Comparison of ENCODE assay signal across 19 cellular contexts in genomic region chr11:100328626-100329340, GRCh38.
DNase-seq lines count a peak whose midpoint lies in the region; ATAC-seq and TF ChIP-seq lines count a peak whose summit lies in the region.
"Had no signal": no experiment of that assay in that cellular context is flagged by ENCODE, and none has a peak within 500 bp of the region (broad histone marks: within the 10 kb centered on the region; RNA-seq: fewer than 3 reads in every experiment).

No MANE protein-coding gene starts in this region.

- ATAC-seq in RWPE2 (ENCODE audit: low read depth) (peak; percentile 97), sciatic nerve (no peak), GM21619 (IDR thresholded peaks at IDR 0.05; ENCODE audit: unreplicated experiment) (no peak)
- no peak for ATAC-seq in CD4-positive, alpha-beta T cell (ENCODE audit: poor library complexity)
- ATAC-seq: SK-N-SH treated with all-trans-retinoic acid at 6 μM for 48 hours; stimulated activated naive CD8-positive, alpha-beta T cell treated with anti-CD3 and anti-CD28 coated beads, Interleukin-15, amount 100 ng/mL, for 72 hours had no signal

- no peaks in the 10 kb centered on the region for H3K36me3 ChIP-seq in RWPE2 (ENCODE audit: low read depth)
- H3K36me3 ChIP-seq: neutrophil had no signal

- POLR2A ChIA-PET in CD4-positive, alpha-beta T cell (lab: Charles Lee): no interaction called here

- no peaks in the 10 kb centered on the region for H3K4me1 Mint-ChIP-seq in CD4-positive, alpha-beta T cell (ENCODE audit: low read depth)
- H3K4me1 Mint-ChIP-seq: activated naive CD8-positive, alpha-beta T cell treated with anti-CD3 and anti-CD28 coated beads for 36 hours; B cell; memory B cell; stimulated activated naive CD8-positive, alpha-beta T cell treated with anti-CD3 and anti-CD28 coated beads, Interleukin-15, amount 100 ng/mL, for 72 hours had no signal

- peaks cover 24% of the 10 kb centered on the region for H3K9me3 Mint-ChIP-seq in CD4-positive, alpha-beta T cell

- DNase-seq in DMS153 treated with DMSO at 0.1 percent for 48 hours (lab: John Stamatoyannopoulos, UW; ENCODE audit: unreplicated experiment) (peak; percentile 50), HT-29 (ENCODE audit: low spot score) (peak; percentile 12), RWPE2 (ENCODE audit: low spot score) (peak; percentile 83), fibroblast of villous mesenchyme (ENCODE audit: low read depth) (peak; percentile 58), sciatic nerve (ENCODE audit: low spot score) (no peak), inferior parietal cortex (ENCODE audit: extremely low spot score) (no peak)
- DNase-seq in CD4-positive, alpha-beta T cell: no peak
- DNase-seq: activated CD4-positive, CD25-positive, alpha-beta regulatory T cell; activated CD8-positive, alpha-beta memory T cell treated with anti-CD3 and anti-CD28 coated beads, Interleukin-2, amount 50 U/mL, for 4 hours; activated naive CD8-positive, alpha-beta T cell treated with anti-CD3 and anti-CD28 coated beads for 36 hours; H7; NCI-H774; stimulated activated naive CD8-positive, alpha-beta T cell treated with anti-CD3 and anti-CD28 coated beads, Interleukin-15, amount 100 ng/mL, for 72 hours had no signal

- no peak overlapping the region for H3K4me3 Mint-ChIP-seq in CD4-positive, alpha-beta T cell
- H3K4me3 Mint-ChIP-seq: activated naive CD8-positive, alpha-beta T cell treated with anti-CD3 and anti-CD28 coated beads for 36 hours; B cell; memory B cell; stimulated activated naive CD8-positive, alpha-beta T cell treated with anti-CD3 and anti-CD28 coated beads, Interleukin-15, amount 100 ng/mL, for 72 hours had no signal

- H3K27ac Mint-ChIP-seq in CD4-positive, alpha-beta T cell: no peak overlapping the region
- H3K27ac Mint-ChIP-seq: activated naive CD8-positive, alpha-beta T cell treated with anti-CD3 and anti-CD28 coated beads for 36 hours; B cell; memory B cell had no signal

- no peaks in the 10 kb centered on the region for H3K9me3 ChIP-seq in RWPE2 (ENCODE audit: severe bottlenecking)
- no peaks in the 10 kb centered on the region for H3K9me3 ChIP-seq in CD4-positive, alpha-beta T cell (ENCODE audit: control insufficient read depth, low read length)
- H3K9me3 ChIP-seq: neutrophil had no signal

- H3K4me3 ChIP-seq in RWPE2 (ENCODE audit: severe bottlenecking): no peak overlapping the region
- no peak overlapping the region for H3K4me3 ChIP-seq in fibroblast of villous mesenchyme (ENCODE audit: low read depth, low read length)
- H3K4me3 ChIP-seq: skin epidermis had no signal

- TF ChIP-seq CTCF in RWPE2 (IDR thresholded peaks at IDR 0.05; ENCODE audit: poor library complexity, severe bottlenecking): peak; percentile 7
- peak; percentile 35 for TF ChIP-seq CTCF in fibroblast of villous mesenchyme (IDR thresholded peaks at IDR 0.05; ENCODE audit: insufficient read depth, low read depth, low read length)
- no peak for TF ChIP-seq CTCF in CD4-positive, alpha-beta T cell (IDR thresholded peaks at IDR 0.05)

- CTCF ChIA-PET in CD4-positive, alpha-beta T cell (lab: Charles Lee): no interaction called here

- H3K27me3 ChIP-seq in RWPE2 (ENCODE audit: insufficient read depth, poor library complexity, severe bottlenecking): no peaks in the 10 kb centered on the region
- H3K27me3 ChIP-seq in CD4-positive, alpha-beta T cell (ENCODE audit: control insufficient read depth, insufficient read depth, low read length): no peaks in the 10 kb centered on the region
- H3K27me3 ChIP-seq: neutrophil had no signal

- no peak overlapping the region for H3K27ac ChIP-seq in RWPE2 (ENCODE audit: poor library complexity, severe bottlenecking)
- H3K27ac ChIP-seq in CD4-positive, alpha-beta T cell (ENCODE audit: low read depth, low read length): no peak overlapping the region
- H3K27ac ChIP-seq: neutrophil, skin epidermis had no signal

- no peaks in the 10 kb centered on the region for H3K27me3 Mint-ChIP-seq in CD4-positive, alpha-beta T cell
- H3K27me3 Mint-ChIP-seq: activated naive CD8-positive, alpha-beta T cell treated with anti-CD3 and anti-CD28 coated beads for 36 hours; B cell; memory B cell; stimulated activated naive CD8-positive, alpha-beta T cell treated with anti-CD3 and anti-CD28 coated beads, Interleukin-15, amount 100 ng/mL, for 72 hours had no signal

- peaks cover 3% of the 10 kb centered on the region for H3K4me1 ChIP-seq in RWPE2 (ENCODE audit: insufficient read depth, poor library complexity, severe bottlenecking)

- intact Hi-C loops in sciatic nerve (cut with DNase I): no loop called here
- intact Hi-C loops in CD4-positive, alpha-beta T cell (cut with DNase I, micrococcal nuclease): no loop called here

- H3K36me3 Mint-ChIP-seq in CD4-positive, alpha-beta T cell (ENCODE audit: low read depth): no peaks in the 10 kb centered on the region
- H3K36me3 Mint-ChIP-seq: activated naive CD8-positive, alpha-beta T cell treated with anti-CD3 and anti-CD28 coated beads for 36 hours; memory B cell had no signal

Comparison
In these comparisons a context has a peak if more than half of its experiments do, and no peak if none do; other contexts are left out.
1. DNase-seq: peak in DMS153 treated with DMSO at 0.1 percent for 48 hours (single experiment), HT-29 (single experiment), RWPE2 (single experiment) and fibroblast of villous mesenchyme (single experiment); none in sciatic nerve (single experiment), CD4-positive, alpha-beta T cell (0 of 10) and inferior parietal cortex (single experiment).